Comparison of ENCODE assay signal across 21 cellular contexts in the genomic region with DNA sequence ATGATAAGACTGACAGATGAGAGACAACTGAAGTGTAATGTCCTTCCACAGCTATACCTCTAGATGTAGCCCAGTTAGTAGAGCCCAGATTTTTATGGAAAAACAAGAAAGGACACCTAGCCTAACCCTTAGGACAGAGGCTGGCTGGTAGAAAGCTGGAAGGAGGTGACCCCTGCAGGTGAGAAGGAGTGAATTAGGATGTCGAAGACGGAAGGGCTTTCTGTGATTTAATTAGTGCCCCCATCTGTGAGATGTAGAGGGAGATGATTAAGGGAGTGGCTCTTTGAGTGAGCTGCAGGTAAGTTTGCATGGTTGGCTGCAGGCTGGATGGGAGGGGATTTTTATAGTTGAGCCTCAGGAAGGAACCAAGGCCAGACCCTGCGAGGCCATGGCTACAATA.
"Had no signal": no experiment of that assay in that cellular context is flagged by ENCODE, and none has a peak within 500 bp of the region (broad histone marks: within the 10 kb centered on the region; RNA-seq: fewer than 3 reads in every experiment).

No MANE protein-coding gene starts in this region.

- H3K27ac ChIP-seq: body of pancreas, esophagus squamous epithelium, left lung, tibial artery had no signal

- ATAC-seq: activated naive CD4-positive, alpha-beta T cell treated with anti-CD3 and anti-CD28 coated beads, Interleukin-2, amount 50 U/mL, for 72 hours; body of pancreas; left lung; stimulated activated naive B cell treated with anti-CD40 and anti-IgM and Interleukin-4, amounts not matched to agents 10 μg/mL and 1 μg/mL and 100 μg/mL, for 72 hours had no signal

- FAIRE-seq: endothelial cell of umbilical vein, urothelium cell line had no signal

- H3K9me3 Mint-ChIP-seq: activated naive CD4-positive, alpha-beta T cell treated with anti-CD3 and anti-CD28 coated beads, Interleukin-2, amount 50 U/mL, for 72 hours; naive B cell; stimulated activated naive B cell treated with anti-CD40 and anti-IgM and Interleukin-4, amounts not matched to agents 10 μg/mL and 1 μg/mL and 100 μg/mL, for 72 hours had no signal

- H3K9me3 ChIP-seq: body of pancreas, esophagus squamous epithelium, left lung, tibial artery had no signal

- H3K27ac Mint-ChIP-seq: activated naive CD4-positive, alpha-beta T cell treated with anti-CD3 and anti-CD28 coated beads, Interleukin-2, amount 50 U/mL, for 72 hours; stimulated activated naive B cell treated with anti-CD40 and anti-IgM and Interleukin-4, amounts not matched to agents 10 μg/mL and 1 μg/mL and 100 μg/mL, for 72 hours had no signal

- H3K4me1 ChIP-seq: body of pancreas, esophagus squamous epithelium, left lung had no signal

- H3K27me3 Mint-ChIP-seq: naive B cell; stimulated activated naive B cell treated with anti-CD40 and anti-IgM and Interleukin-4, amounts not matched to agents 10 μg/mL and 1 μg/mL and 100 μg/mL, for 72 hours had no signal

- H3K4me1 Mint-ChIP-seq: stimulated activated naive B cell treated with anti-CD40 and anti-IgM and Interleukin-4, amounts not matched to agents 10 μg/mL and 1 μg/mL and 100 μg/mL, for 72 hours had no signal

- H3K4me3 Mint-ChIP-seq: naive B cell; stimulated activated naive B cell treated with anti-CD40 and anti-IgM and Interleukin-4, amounts not matched to agents 10 μg/mL and 1 μg/mL and 100 μg/mL, for 72 hours had no signal

- H3K27me3 ChIP-seq: body of pancreas, esophagus squamous epithelium, left lung, tibial artery had no signal

- H3K4me3 ChIP-seq: body of pancreas, esophagus squamous epithelium, left lung, tibial artery had no signal

- DNase-seq: activated CD4-positive, alpha-beta T cell treated with anti-CD3 and anti-CD28 coated beads for 1 hour; activated CD4-positive, alpha-beta T cell treated with anti-CD3 and anti-CD28 coated beads, Interleukin-2, amount 50 U/mL, for 4 hours; activated T-cell treated with anti-CD3 and anti-CD28 coated beads, Interleukin-2, amount 50 U/mL, for 1 hour; body of pancreas; central memory CD4-positive, alpha-beta T cell; cortex of kidney; effector CD4-positive, alpha-beta T cell; esophagus squamous epithelium; glutamatergic neuron; islet precursor cell; left lung; mammary epithelial cell; naive B cell; posterior cingulate gyrus; stimulated activated CD4-positive, alpha-beta T cell treated with anti-CD3 and anti-CD28 coated beads, Interleukin-4, amount 100 ng/mL, for 1 hour; stimulated activated naive B cell treated with anti-CD40 and anti-IgM and Interleukin-4, amounts not matched to agents 10 μg/mL and 1 μg/mL and 100 μg/mL, for 72 hours; T-helper 9 cell; tibial artery had no signal
